ENCODE assay signal across 14 cellular contexts in genomic region chr15:90065682-90066049, GRCh38. TPM values are rescaled to one million over a fixed set of nuclear protein-coding genes. Genes with fewer than 3 reads are reported as not detected.
DNase-seq lines count a peak whose midpoint lies in the region; ATAC-seq, FAIRE-seq and TF ChIP-seq lines count a peak whose summit lies in the region.
"Had no signal": no experiment of that assay in that cellular context is flagged by ENCODE, and none has a peak within 500 bp of the region (broad histone marks: within the 10 kb centered on the region; RNA-seq: fewer than 3 reads in every experiment).

No MANE protein-coding gene starts in this region.

- no peak overlapping the region for H2AFZ ChIP-seq in endothelial cell of umbilical vein (ENCODE audit: low read depth, low read length)

- H3K27me3 ChIP-seq in heart left ventricle (no peaks in the 10 kb centered on the region), endothelial cell of umbilical vein (ENCODE audit: control insufficient read depth in 2 of 2, insufficient read depth in 2 of 2, low read length in 2 of 2) (no peaks in the 10 kb centered on the region), psoas muscle (ENCODE audit: insufficient read depth in 3 of 3, low read length in 2 of 3) (no peaks in the 10 kb centered on the region), upper lobe of right lung (no peaks in the 10 kb centered on the region)
- H3K27me3 ChIP-seq: testis had no signal

- peaks cover 3 to 72% (median 46%) of the 10 kb centered on the region in 12 donors for H3K4me1 ChIP-seq in heart left ventricle
- H3K4me1 ChIP-seq in endothelial cell of umbilical vein (ENCODE audit: control insufficient read depth, extremely low read depth, insufficient read depth, low read length), result peaks cover 28% of the 10 kb centered on the region
- H3K4me1 ChIP-seq in psoas muscle, result peaks cover 47% of the 10 kb centered on the region
- peaks cover 61% of the 10 kb centered on the region for H3K4me1 ChIP-seq in upper lobe of right lung

- no peaks in the 10 kb centered on the region for H4K20me1 ChIP-seq in endothelial cell of umbilical vein (replicated peaks; ENCODE audit: control insufficient read depth, extremely low read depth, insufficient read depth, low read length)

- intact Hi-C loops in heart left ventricle (cut with DNase I), result loop anchor here in 7 of 10 donors (1.0 to 10.0 kb wide), 7 partner anchors 33 to 173 kb away; partner anchors contain the start of genes ZNF710 (in 5 of the 7) and AP3S2 (in 1 of the 7)
- intact Hi-C loops in left ventricle myocardium superior (cut with micrococcal nuclease), result no loop called here
- intact Hi-C loops in endothelial cell of umbilical vein (cut with micrococcal nuclease), result loop anchor here (1.0 kb wide), 2 partner anchors 31 to 45 kb away; no protein-coding TSS in a partner anchor
- intact Hi-C loops in psoas muscle (cut with DNase I), result loop anchor here in 1 of 2 donors (5.0 kb wide), 1 partner anchor 163 kb away; no protein-coding TSS in a partner anchor
- intact Hi-C loops in upper lobe of right lung (cut with DNase I), result no loop called here

- DNase-seq in heart left ventricle (no peak), left ventricle myocardium superior (no peak), endothelial cell of umbilical vein (ENCODE audit: low read depth, low spot score) (no peak), psoas muscle (no peak), upper lobe of right lung (no peak), HuH-7 (ENCODE audit: low spot score) (no peak)
- DNase-seq: EL; stimulated activated CD4-positive, alpha-beta T cell treated with anti-CD3 and anti-CD28 coated beads, Interleukin-15, amount 100 ng/mL, for 24 hours had no signal

- peak overlapping the region; percentile 31 for H3K9ac ChIP-seq in endothelial cell of umbilical vein (replicated peaks; ENCODE audit: extremely low read depth, insufficient read depth, low read length)

- 82 to 87% (median 84%) methylated on average over 7 of the region's 7 CpGs for WGBS in heart left ventricle, 4 donors
- 86 to 88% (median 88%) methylated on average over 7 of the region's 7 CpGs for WGBS in psoas muscle, 3 donors

- FAIRE-seq in endothelial cell of umbilical vein (lab: Jason Lieb, UNC), result no peak
- FAIRE-seq: A204.1, H54 had no signal

- POLR2A ChIA-PET in endothelial cell of umbilical vein (lab: Charles Lee), result no interaction called here

- peaks cover 7% of the 10 kb centered on the region for H3K79me2 ChIP-seq in endothelial cell of umbilical vein (ENCODE audit: control insufficient read depth, insufficient read depth, low read length)

- ATAC-seq in heart left ventricle, result no peak
- no peak for ATAC-seq in left ventricle myocardium superior
- peak in 1 of 4 donors; percentile 1 for ATAC-seq in psoas muscle
- ATAC-seq in upper lobe of right lung, result no peak
- ATAC-seq in SK-N-SH treated with all-trans-retinoic acid at 6 μM for 48 hours, result no peak
- ATAC-seq in HG02840 (IDR thresholded peaks at IDR 0.05; ENCODE audit: low FRiP score, unreplicated experiment), result no peak
- ATAC-seq: left colon had no signal

- no peak for TF ChIP-seq POLR2A in heart left ventricle (IDR thresholded peaks at IDR 0.05)
- no peak for TF ChIP-seq POLR2A in endothelial cell of umbilical vein (IDR thresholded peaks at IDR 0.05; ENCODE audit: low read depth, low read length)

- TF ChIP-seq CTCF in heart left ventricle (IDR thresholded peaks at IDR 0.05) (no peak), endothelial cell of umbilical vein (IDR thresholded peaks at IDR 0.05; ENCODE audit: extremely low read depth in 1 of 2, insufficient read depth in 1 of 2, low read depth in 1 of 2, low read length in 2 of 2) (no peak), psoas muscle (IDR thresholded peaks at IDR 0.05) (no peak), upper lobe of right lung (IDR thresholded peaks at IDR 0.05) (no peak)

- H3K4me3 ChIP-seq in heart left ventricle, result no peak overlapping the region
- H3K4me3 ChIP-seq in endothelial cell of umbilical vein (replicated peaks in 1 of 3; ENCODE audit: insufficient read depth in 1 of 3, low read depth in 1 of 3, low read length in 3 of 3), result no peak overlapping the region
- H3K4me3 ChIP-seq in psoas muscle, result no peak overlapping the region
- no peak overlapping the region for H3K4me3 ChIP-seq in upper lobe of right lung
- H3K4me3 ChIP-seq: testis had no signal

- H3K9me3 ChIP-seq in heart left ventricle (no peaks in the 10 kb centered on the region), endothelial cell of umbilical vein (replicated peaks; ENCODE audit: control insufficient read depth, insufficient read depth, low read length) (no peaks in the 10 kb centered on the region), psoas muscle (no peaks in the 10 kb centered on the region), upper lobe of right lung (no peaks in the 10 kb centered on the region)
- H3K9me3 ChIP-seq: testis had no signal

- dilution Hi-C loops in endothelial cell of umbilical vein (cut with MboI; ENCODE audit: extremely low pct_ligation_motif_present, low sequenced_read_pairs), result no loop called here

- BruUV-seq in endothelial cell of umbilical vein (replicated peaks; lab: Mats Ljungman, UMichigan), result no TSS peak

- no peak overlapping the region for H3K4me2 ChIP-seq in endothelial cell of umbilical vein (ENCODE audit: insufficient read depth, low read length)

- H3K9me1 ChIP-seq in endothelial cell of umbilical vein (replicated peaks; ENCODE audit: control insufficient read depth, extremely low read depth, insufficient read depth, low read length), result no peaks in the 10 kb centered on the region

- H3K36me3 ChIP-seq in heart left ventricle (peaks cover 0 to 19% (median 10%) of the 10 kb centered on the region in 9 donors), endothelial cell of umbilical vein (ENCODE audit: control insufficient read depth in 2 of 2, extremely low read depth in 1 of 2, insufficient read depth in 2 of 2, low read length in 2 of 2) (peaks cover 0 to 8% of the 10 kb centered on the region in 2 experiments), psoas muscle (ENCODE audit: insufficient read depth in 1 of 2, low read depth in 1 of 2) (peaks cover 0 to 17% of the 10 kb centered on the region in 2 donors), upper lobe of right lung (peaks cover 16% of the 10 kb centered on the region)

- CTCF ChIA-PET in endothelial cell of umbilical vein (lab: Charles Lee), result interaction anchor here (0.7 to 1.7 kb wide), 6 partner anchors 11 to 172 kb away, joined by 3 to 5 read pairs (median 4); partner anchors contain the start of genes AP3S2 and ARPIN

- H3K27ac ChIP-seq in heart left ventricle, result peak overlapping the region in 11 of 12 donors; percentile 63 to 90 (median 83)
- peak overlapping the region; percentile 79 for H3K27ac ChIP-seq in endothelial cell of umbilical vein (ENCODE audit: insufficient read depth, low read depth, low read length)
- peak overlapping the region; percentile 82 for H3K27ac ChIP-seq in psoas muscle
- peak overlapping the region; percentile 87 for H3K27ac ChIP-seq in upper lobe of right lung

TF ChIP-seq in endothelial cell of umbilical vein, 7 proteins besides CTCF, POLR2A, EP300 and RAD21:
- TF ChIP-seq MAX (IDR thresholded peaks at IDR 0.05; ENCODE audit: insufficient read depth, insufficient read length), result no peak
- TF ChIP-seq GATA2 (IDR thresholded peaks at IDR 0.05; ENCODE audit: insufficient read depth, insufficient read length, low read depth, low read length), result no peak
- no peak for TF ChIP-seq EZH2 (IDR thresholded peaks at IDR 0.05; ENCODE audit: borderline replicate concordance, low read depth, low read length, severe bottlenecking)
- TF ChIP-seq JUN (IDR thresholded peaks at IDR 0.05; ENCODE audit: borderline replicate concordance, insufficient read depth, insufficient read length, low read depth), result no peak
- TF ChIP-seq MYC (IDR thresholded peaks at IDR 0.05; ENCODE audit: low read depth, low read length), result no peak
- TF ChIP-seq FOS (IDR thresholded peaks at IDR 0.05; ENCODE audit: borderline replicate concordance, insufficient read depth, low read length), result no peak
- TF ChIP-seq POLR2AphosphoS5 (IDR thresholded peaks at IDR 0.05; ENCODE audit: insufficient read depth, low read depth, low read length), result no peak

TF ChIP-seq in SK-N-SH treated with all-trans-retinoic acid at 6 μM for 48 hours, 23 proteins besides CTCF, POLR2A, EP300 and RAD21:
- TF ChIP-seq SNAI2 (CRISPR knock-in tag; IDR thresholded peaks at IDR 0.05) (no peak), POU6F1 (CRISPR knock-in tag; IDR thresholded peaks at IDR 0.05; ENCODE audit: borderline replicate concordance, low read depth) (no peak)

RNA-seq across cellular contexts. Expression of gene IDH2, which starts 36.6 kb away (rescaled TPM):
- total RNA-seq in heart left ventricle (1,000 to 10,000 TPM in 2 of 9 donors, 100 to 1,000 TPM in 7; 573 to 1,258 (median 787) TPM), left ventricle myocardium superior (1,172 TPM), endothelial cell of umbilical vein (127 and 133 TPM in 2 replicates), psoas muscle (100 to 1,000 TPM; 513 to 926 (median 752) TPM), upper lobe of right lung (43.1 TPM)
- polyA plus RNA-seq in heart left ventricle (100 to 1,000 TPM; 366 to 619 TPM), endothelial cell of umbilical vein (123 and 137 TPM in 2 replicates), psoas muscle (100 to 1,000 TPM; 365 to 759 (median 405) TPM)
- 123 and 138 TPM in 2 replicates for polyA plus RNA-seq in endothelial cell of umbilical vein (2011; cell fraction: cytosol; rRNA removed)
- 64.9 and 74.7 TPM in 2 replicates for polyA plus RNA-seq in endothelial cell of umbilical vein (2011; cell fraction: nucleus; rRNA removed)
- 89.9 and 111 TPM in 2 replicates for polyA plus RNA-seq in endothelial cell of umbilical vein (2012)
- polyA minus RNA-seq in endothelial cell of umbilical vein, result 127 and 130 TPM in 2 replicates
- 16.5 TPM for polyA minus RNA-seq in endothelial cell of umbilical vein (2011; cell fraction: cytosol; rRNA and poly(A)+ RNA removed)
- polyA minus RNA-seq in endothelial cell of umbilical vein (2011; cell fraction: nucleus; rRNA and poly(A)+ RNA removed), result 19.8 and 20.1 TPM in 2 replicates

Comparison
In these comparisons a context has a peak if more than half of its experiments do, and no peak if none do; other contexts are left out.
1. intact Hi-C loops: an anchor here in heart left ventricle (1.0 to 10.0 kb wide) and endothelial cell of umbilical vein (1.0 kb wide); none called in left ventricle myocardium superior and upper lobe of right lung.